ENCODE assay signal across 14 cellular contexts in genomic region chr19:13962738-13963602, GRCh38. TPM values are rescaled to one million over a fixed set of nuclear protein-coding genes. Genes with fewer than 3 reads are reported as not detected.
DNase-seq lines count a peak whose midpoint lies in the region; ATAC-seq and TF ChIP-seq lines count a peak whose summit lies in the region.
"Had no signal": no experiment of that assay in that cellular context is flagged by ENCODE, and none has a peak within 500 bp of the region (broad histone marks: within the 10 kb centered on the region; RNA-seq: fewer than 3 reads in every experiment).

No MANE protein-coding gene starts in this region.

- intact Hi-C loops in right cardiac atrium (cut with DNase I): no loop called here

- H3K27me3 Mint-ChIP-seq in osteocyte (ENCODE audit: unreplicated experiment): no peaks in the 10 kb centered on the region
- H3K27me3 Mint-ChIP-seq: activated CD4-positive, alpha-beta memory T cell treated with anti-CD3 and anti-CD28 coated beads, Interleukin-2, amount 10 ng/mL, durations not matched to agents 7 days and 5 days; type B pancreatic cell had no signal

- no peaks in the 10 kb centered on the region for H3K9me3 Mint-ChIP-seq in osteocyte (ENCODE audit: unreplicated experiment)
- H3K9me3 Mint-ChIP-seq: activated CD4-positive, alpha-beta memory T cell treated with anti-CD3 and anti-CD28 coated beads, Interleukin-2, amount 10 ng/mL, durations not matched to agents 7 days and 5 days; type B pancreatic cell had no signal

- no peak overlapping the region for H3K27ac ChIP-seq in right cardiac atrium (ENCODE audit: low read length)

- H3K4me3 Mint-ChIP-seq in osteocyte (ENCODE audit: unreplicated experiment): no peak overlapping the region
- H3K4me3 Mint-ChIP-seq: activated CD4-positive, alpha-beta memory T cell treated with anti-CD3 and anti-CD28 coated beads, Interleukin-2, amount 10 ng/mL, durations not matched to agents 7 days and 5 days; type B pancreatic cell had no signal

- H3K27ac Mint-ChIP-seq in osteocyte (ENCODE audit: unreplicated experiment): no peak overlapping the region
- H3K27ac Mint-ChIP-seq: activated CD4-positive, alpha-beta memory T cell treated with anti-CD3 and anti-CD28 coated beads, Interleukin-2, amount 10 ng/mL, durations not matched to agents 7 days and 5 days; type B pancreatic cell had no signal

- 62% methylated on average over 83 of the region's 83 CpGs for WGBS in right cardiac atrium

- no peak overlapping the region for H3K9ac ChIP-seq in adipocyte (ENCODE audit: low read length)

- H3K4me3 ChIP-seq in adipocyte (ENCODE audit: low read length): no peak overlapping the region
- H3K4me3 ChIP-seq in right cardiac atrium (ENCODE audit: low read length): no peak overlapping the region

- H3K9me3 ChIP-seq in adipocyte (ENCODE audit: control insufficient read depth, low read length) (no peaks in the 10 kb centered on the region), right cardiac atrium (ENCODE audit: control insufficient read depth, low read length) (no peaks in the 10 kb centered on the region)

- H3K4me1 ChIP-seq in adipocyte (ENCODE audit: control insufficient read depth, insufficient read depth, low read length) (no peaks in the 10 kb centered on the region), right cardiac atrium (ENCODE audit: control insufficient read depth, insufficient read depth, low read length) (no peaks in the 10 kb centered on the region)

- ATAC-seq in right cardiac atrium (peak; percentile 20 to 27), GM21528 (IDR thresholded peaks at IDR 0.05; ENCODE audit: low FRiP score, unreplicated experiment) (no peak)

- peak; percentile 76 for DNase-seq in AG08396 (ENCODE audit: low spot score)
- peak; percentile 17 for DNase-seq in adipocyte (ENCODE audit: low read depth)
- DNase-seq in right cardiac atrium: peak; percentile 43 to 81 (median 77)
- DNase-seq in osteocyte (ENCODE audit: extremely low spot score, unreplicated experiment): peak; percentile 83
- DNase-seq in KBM-7: no peak
- DNase-seq in GM19238 (ENCODE audit: insufficient read length, low spot score): no peak
- no peak for DNase-seq in stimulated activated CD4-positive, alpha-beta T cell treated with anti-CD3 and anti-CD28 coated beads, Interleukin-4, amount 100 ng/mL, for 24 hours
- DNase-seq: activated CD4-positive, alpha-beta memory T cell treated with anti-CD3 and anti-CD28 coated beads, Interleukin-2, amount 10 ng/mL, durations not matched to agents 7 days and 5 days; DMS 273 treated with DMSO at 0.1 percent for 48 hours; NCI-H1930; NCI-H774; stimulated activated CD4-positive, alpha-beta T cell treated with anti-CD3 and anti-CD28 coated beads, Interleukin-12 subunit alpha, Interleukin-12 subunit beta, amount 100 ng/mL, for 4 hours had no signal

- in situ Hi-C loops in KBM-7 (cut with MboI; ENCODE audit: low pct_unique_long_range_greater_than_20kb, low sequenced_read_pairs): no loop called here

- peaks cover 20% of the 10 kb centered on the region for H3K36me3 ChIP-seq in adipocyte (ENCODE audit: control insufficient read depth, insufficient read depth, low read length, severe bottlenecking)

- H3K36me3 Mint-ChIP-seq in osteocyte (ENCODE audit: unreplicated experiment): peaks cover 11% of the 10 kb centered on the region

- TF ChIP-seq CTCF in osteocyte (IDR thresholded peaks at IDR 0.05): no peak

- H3K4me1 Mint-ChIP-seq in osteocyte (ENCODE audit: unreplicated experiment): peaks cover 3% of the 10 kb centered on the region
- H3K4me1 Mint-ChIP-seq: activated CD4-positive, alpha-beta memory T cell treated with anti-CD3 and anti-CD28 coated beads, Interleukin-2, amount 10 ng/mL, durations not matched to agents 7 days and 5 days had no signal

- no peaks in the 10 kb centered on the region for H3K27me3 ChIP-seq in adipocyte (replicated peaks; ENCODE audit: control insufficient read depth, insufficient read depth, low read length)
- no peaks in the 10 kb centered on the region for H3K27me3 ChIP-seq in right cardiac atrium (ENCODE audit: control insufficient read depth, insufficient read depth)

RNA-seq across cellular contexts. Expression of gene DCAF15, which starts 10.7 kb away (rescaled TPM):
- total RNA-seq in right cardiac atrium: 10 to 100 TPM; 20.3 to 24.1 (median 21.1) TPM
- 21.5 TPM for polyA plus RNA-seq in right cardiac atrium
- total RNA-seq in osteocyte: 27.4 and 29.3 TPM in 2 replicates

RNA-seq across cellular contexts. Expression of gene PODNL1, which starts 24.8 kb away (rescaled TPM):
- total RNA-seq in right cardiac atrium (1 to 10 TPM; 1.4 to 3.2 (median 2.2) TPM), osteocyte (2.3 and 2.4 TPM in 2 replicates)
- polyA plus RNA-seq in right cardiac atrium: 1.9 TPM

RNA-seq across cellular contexts. Expression of gene RFX1, which starts 43.1 kb away (rescaled TPM):
- total RNA-seq in right cardiac atrium: 10 to 100 TPM; 10.9 to 15.6 (median 13.5) TPM
- polyA plus RNA-seq in right cardiac atrium: 7.0 TPM
- total RNA-seq in osteocyte: 12.3 and 15.7 TPM in 2 replicates

RNA-seq across cellular contexts. Expression of gene CC2D1A, which starts 57.0 kb away (rescaled TPM):
- total RNA-seq in right cardiac atrium: 10 to 100 TPM; 21.6 to 26.2 (median 22.3) TPM
- 22.9 TPM for polyA plus RNA-seq in right cardiac atrium
- total RNA-seq in osteocyte: 44.3 and 51.3 TPM in 2 replicates

RNA-seq across cellular contexts. Expression of gene BRME1, which starts 57.1 kb away (rescaled TPM):
- 1 to 10 TPM in 1 of 4 donors, under 1 TPM in 3; 0.40 to 1.2 (median 0.80) TPM for total RNA-seq in right cardiac atrium
- polyA plus RNA-seq in right cardiac atrium: 0.48 TPM
- total RNA-seq in osteocyte: 3.7 and 4.1 TPM in 2 replicates

Comparison
In these comparisons a context has a peak if more than half of its experiments do, and no peak if none do; other contexts are left out.
1. DNase-seq: peak in AG08396 (single experiment), adipocyte (single experiment), right cardiac atrium (3 of 3) and osteocyte (single experiment); none in KBM-7 (single experiment), GM19238 (single experiment) and stimulated activated CD4-positive, alpha-beta T cell treated with anti-CD3 and anti-CD28 coated beads, Interleukin-4, amount 100 ng/mL, for 24 hours (single experiment).